Comparison of ENCODE assay signal across 14 cellular contexts in the genomic region with DNA sequence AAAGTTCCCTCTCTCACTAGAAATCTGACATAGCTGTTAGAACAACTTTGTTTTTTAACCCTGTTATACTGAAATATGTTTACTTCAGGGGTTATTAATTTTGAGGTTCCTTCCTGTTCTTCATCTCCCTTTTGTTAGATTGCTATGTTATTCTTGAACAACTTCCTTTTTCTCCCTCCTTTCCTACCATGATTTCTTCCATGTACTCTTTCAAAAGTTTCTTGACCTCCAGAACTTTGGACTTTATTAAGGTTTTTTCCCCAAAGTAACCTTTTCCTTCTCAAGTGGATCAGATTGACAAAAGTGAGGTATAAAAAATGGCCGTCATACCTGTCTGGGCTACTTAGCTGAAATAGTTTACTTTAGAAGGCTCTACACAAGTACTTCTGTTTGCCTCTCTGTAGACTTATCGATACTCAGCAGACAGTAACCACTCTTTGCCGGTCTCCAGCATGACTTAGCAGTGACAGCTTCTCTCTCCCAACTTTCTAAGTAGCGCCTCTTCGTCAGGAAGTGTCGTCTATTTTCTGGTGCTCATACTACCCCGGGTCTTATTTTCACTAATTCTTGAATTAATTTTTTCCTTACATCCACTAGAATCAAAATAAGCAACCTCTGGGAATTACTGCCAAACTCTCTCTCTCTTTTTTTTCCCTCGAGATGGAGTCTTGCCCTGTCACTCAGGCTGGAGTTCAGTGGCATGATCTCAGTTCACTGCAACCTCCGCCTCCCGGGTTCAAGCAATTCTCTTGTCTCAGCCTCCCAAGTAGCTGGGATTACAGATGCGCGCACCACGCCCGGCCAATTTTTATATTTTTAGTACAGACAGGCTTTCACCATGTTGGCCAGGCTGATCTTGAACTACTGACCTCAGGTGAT.
"Had no signal": no experiment of that assay in that cellular context is flagged by ENCODE, and none has a peak within 500 bp of the region (broad histone marks: within the 10 kb centered on the region; RNA-seq: fewer than 3 reads in every experiment).

No MANE protein-coding gene starts in this region.

- H3K4me3 Mint-ChIP-seq: activated B cell treated with CpG ODN at 0.5 μM for 24 hours; activated naive CD8-positive, alpha-beta T cell treated with anti-CD3 and anti-CD28 coated beads for 36 hours; mesothelial cell of epicardium had no signal

- H3K27ac Mint-ChIP-seq: activated B cell treated with CpG ODN at 0.5 μM for 24 hours; activated naive CD8-positive, alpha-beta T cell treated with anti-CD3 and anti-CD28 coated beads for 36 hours; mesothelial cell of epicardium had no signal

- H3K4me1 Mint-ChIP-seq: mesothelial cell of epicardium had no signal

- DNase-seq: activated B cell treated with CpG ODN at 0.5 μM for 24 hours; activated CD4-positive, alpha-beta T cell treated with anti-CD3 and anti-CD28 coated beads, Interleukin-2, amount 50 U/mL, for 4 hours; activated gamma-delta T cell treated with Interleukin-2 at 50 U/mL for 16 hours; activated naive CD8-positive, alpha-beta T cell treated with anti-CD3 and anti-CD28 coated beads for 36 hours; activated T-cell treated with anti-CD3 and anti-CD28 coated beads, Interleukin-2, amount 50 U/mL, for 48 hours; amygdala; body of pancreas; caudate nucleus; left cardiac atrium; lower lobe of right lung; stimulated activated CD4-positive, alpha-beta T cell treated with anti-CD3 and anti-CD28 coated beads, Interleukin-2, amount 100 ng/mL, for 48 hours; stimulated activated naive CD8-positive, alpha-beta T cell treated with anti-CD3 and anti-CD28 coated beads, Interleukin-15, Interleukin-2, amounts not matched to agents 100 U/mL and 50 U/mL, for 24 hours had no signal

- H3K9me3 Mint-ChIP-seq: activated B cell treated with CpG ODN at 0.5 μM for 24 hours; activated naive CD8-positive, alpha-beta T cell treated with anti-CD3 and anti-CD28 coated beads for 36 hours had no signal

- ATAC-seq: body of pancreas; esophagus mucosa; left cardiac atrium; stimulated activated naive CD8-positive, alpha-beta T cell treated with anti-CD3 and anti-CD28 coated beads, Interleukin-15, Interleukin-2, amounts not matched to agents 100 U/mL and 50 U/mL, for 24 hours had no signal
